In the genomic region with DNA sequence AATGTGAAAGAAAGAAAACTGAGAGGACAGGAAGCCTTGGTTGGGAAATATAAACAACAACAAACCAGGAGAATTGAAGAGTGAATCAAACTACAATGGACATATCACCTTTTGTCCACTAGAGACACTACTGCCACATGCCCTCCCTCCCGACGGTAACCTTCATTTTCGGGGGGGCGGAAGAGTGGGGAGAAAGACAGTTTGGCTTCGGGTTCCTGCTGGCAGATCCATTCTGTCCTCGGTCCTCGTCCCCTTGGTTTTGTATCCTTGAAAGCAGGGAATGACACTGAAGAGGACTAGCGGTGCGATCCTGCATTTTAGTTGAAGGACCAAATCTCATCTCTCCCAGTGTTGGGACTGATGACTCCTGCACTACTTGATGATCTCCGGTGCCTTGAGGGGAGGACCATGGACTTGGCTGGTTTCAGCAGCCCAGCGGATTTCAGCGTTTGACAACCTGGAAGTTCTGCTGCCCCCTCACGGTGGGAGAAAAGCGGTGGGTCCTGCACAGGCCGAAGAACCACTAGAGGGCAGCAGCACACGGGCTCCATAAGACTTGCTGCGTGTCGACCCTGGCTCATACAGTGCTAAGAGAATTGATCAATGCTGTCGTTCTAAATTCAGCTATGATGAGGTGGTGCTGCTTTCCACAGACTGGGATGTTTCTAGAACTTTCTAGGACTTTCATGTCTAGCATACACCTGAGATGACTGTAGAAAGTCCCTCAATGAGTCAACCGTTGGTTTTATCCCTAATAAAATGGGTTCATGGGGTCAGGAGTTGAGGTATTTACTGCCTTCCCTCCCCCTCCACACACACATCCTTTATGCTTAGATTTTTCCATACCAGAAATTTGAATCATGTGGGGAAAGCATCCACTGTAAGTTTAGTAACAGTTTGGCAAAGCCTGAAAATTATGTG, we compare ENCODE assay signal across 8 cellular contexts. TPM values are rescaled to one million over a fixed set of nuclear protein-coding genes. Genes with fewer than 3 reads are reported as not detected.
DNase-seq lines count a peak whose midpoint lies in the region; ATAC-seq lines count a peak whose summit lies in the region.

No MANE protein-coding gene starts in this region.

- no peaks in the 10 kb centered on the region for H3K9me3 Mint-ChIP-seq in activated CD4-positive, alpha-beta T cell treated with anti-CD3 and anti-CD28 coated beads for 36 hours (ENCODE audit: low read depth)

- 0 out of 2 replicates have a peak, but pooled peaks cover 8% of the 10 kb centered on the region for H3K36me3 ChIP-seq in BLaER1

- H3K4me3 Mint-ChIP-seq in activated CD4-positive, alpha-beta T cell treated with anti-CD3 and anti-CD28 coated beads for 36 hours, result peak overlapping the region; percentile 71

- DNase-seq in NCI-H510A treated with DMSO at 0.1 percent for 48 hours (lab: John Stamatoyannopoulos, UW), result peak; percentile 92
- DNase-seq in activated CD4-positive, alpha-beta T cell treated with anti-CD3 and anti-CD28 coated beads for 36 hours, result peak; percentile 93
- DNase-seq in stimulated activated CD4-positive, alpha-beta T cell treated with anti-CD3 and anti-CD28 coated beads, Interleukin-1b, Interleukin-23, amount 100 ng/mL, for 4 hours (ENCODE audit: low read depth in 2 of 2), result peak; percentile 78 to 87

- POLR2A ChIA-PET in activated CD4-positive, alpha-beta T cell treated with anti-CD3 and anti-CD28 coated beads for 36 hours (lab: Charles Lee), result interaction anchor here (0.6 to 1.1 kb wide), 5 partner anchors 15 to 234 kb away, joined by 3 to 5 read pairs (median 4); partner anchors contain the start of genes HMGCS1 and ZNF131

- peak overlapping the region; percentile 51 for H3K4me3 ChIP-seq in BLaER1

- ATAC-seq in GM19324 (IDR thresholded peaks at IDR 0.05; ENCODE audit: low FRiP score, unreplicated experiment) (peak; percentile 96), HG03457 (IDR thresholded peaks at IDR 0.05; ENCODE audit: unreplicated experiment) (peak; percentile 95)
- ATAC-seq in activated CD4-positive, alpha-beta T cell treated with anti-CD3 and anti-CD28 coated beads for 36 hours, result peak; percentile 91

- H3K4me1 ChIP-seq in BLaER1, result peaks cover 16% of the 10 kb centered on the region; the same call in 1 of the 2 replicates

- no peaks in the 10 kb centered on the region for H3K36me3 Mint-ChIP-seq in activated CD4-positive, alpha-beta T cell treated with anti-CD3 and anti-CD28 coated beads for 36 hours (ENCODE audit: low read depth)

- H4K20me1 ChIP-seq in BLaER1, result no peaks in the 10 kb centered on the region

- H3K4me1 Mint-ChIP-seq in activated CD4-positive, alpha-beta T cell treated with anti-CD3 and anti-CD28 coated beads for 36 hours, result peaks cover 43% of the 10 kb centered on the region

- H3K27ac ChIP-seq in BLaER1 (no peak overlapping the region), cingulate gyrus (ENCODE audit: low read depth, low read length) (peak overlapping the region; percentile 70), layer of hippocampus (ENCODE audit: low read depth, low read length) (peak overlapping the region; percentile 3)

- no peaks in the 10 kb centered on the region for H3K27me3 Mint-ChIP-seq in activated CD4-positive, alpha-beta T cell treated with anti-CD3 and anti-CD28 coated beads for 36 hours

- CTCF ChIA-PET in activated CD4-positive, alpha-beta T cell treated with anti-CD3 and anti-CD28 coated beads for 36 hours (lab: Charles Lee), result interaction anchor here (0.6 to 9.9 kb wide), 41 partner anchors 8 to 495 kb away, joined by 3 to 123 read pairs (median 4); partner anchors contain the start of genes HMGCS1, NIM1K and ZNF131

- H3K9ac ChIP-seq in BLaER1, result peak overlapping the region; percentile 13; the same call in 1 of the 2 replicates

- no peaks in the 10 kb centered on the region for H3K9me3 ChIP-seq in BLaER1

- H3K27me3 ChIP-seq in BLaER1 (no peaks in the 10 kb centered on the region), layer of hippocampus (ENCODE audit: control insufficient read depth, insufficient read depth, low read length) (no peaks in the 10 kb centered on the region)

- peak overlapping the region; percentile 91 for H3K27ac Mint-ChIP-seq in activated CD4-positive, alpha-beta T cell treated with anti-CD3 and anti-CD28 coated beads for 36 hours

- intact Hi-C loops in activated CD4-positive, alpha-beta T cell treated with anti-CD3 and anti-CD28 coated beads for 36 hours (cut with DNase I, micrococcal nuclease), result loop anchor here (1.0 to 5.0 kb wide), 20 partner anchors 16 to 452 kb away; partner anchors contain the start of genes C5orf34 (in 1 of the 2), HMGCS1 (in 1 of the 2), NIM1K (in 1 of the 2) and PAIP1 (in 1 of the 2)

- peak overlapping the region; percentile 63 for H3K4me2 ChIP-seq in BLaER1

RNA-seq across cellular contexts. Expression of gene ZNF131, which starts 15.1 kb away (rescaled TPM):
- 10 to 100 TPM; 30.9 to 33.4 TPM for total RNA-seq in activated CD4-positive, alpha-beta T cell treated with anti-CD3 and anti-CD28 coated beads for 36 hours
